Comparison of ENCODE assay signal across 7 cellular contexts in the genomic region with DNA sequence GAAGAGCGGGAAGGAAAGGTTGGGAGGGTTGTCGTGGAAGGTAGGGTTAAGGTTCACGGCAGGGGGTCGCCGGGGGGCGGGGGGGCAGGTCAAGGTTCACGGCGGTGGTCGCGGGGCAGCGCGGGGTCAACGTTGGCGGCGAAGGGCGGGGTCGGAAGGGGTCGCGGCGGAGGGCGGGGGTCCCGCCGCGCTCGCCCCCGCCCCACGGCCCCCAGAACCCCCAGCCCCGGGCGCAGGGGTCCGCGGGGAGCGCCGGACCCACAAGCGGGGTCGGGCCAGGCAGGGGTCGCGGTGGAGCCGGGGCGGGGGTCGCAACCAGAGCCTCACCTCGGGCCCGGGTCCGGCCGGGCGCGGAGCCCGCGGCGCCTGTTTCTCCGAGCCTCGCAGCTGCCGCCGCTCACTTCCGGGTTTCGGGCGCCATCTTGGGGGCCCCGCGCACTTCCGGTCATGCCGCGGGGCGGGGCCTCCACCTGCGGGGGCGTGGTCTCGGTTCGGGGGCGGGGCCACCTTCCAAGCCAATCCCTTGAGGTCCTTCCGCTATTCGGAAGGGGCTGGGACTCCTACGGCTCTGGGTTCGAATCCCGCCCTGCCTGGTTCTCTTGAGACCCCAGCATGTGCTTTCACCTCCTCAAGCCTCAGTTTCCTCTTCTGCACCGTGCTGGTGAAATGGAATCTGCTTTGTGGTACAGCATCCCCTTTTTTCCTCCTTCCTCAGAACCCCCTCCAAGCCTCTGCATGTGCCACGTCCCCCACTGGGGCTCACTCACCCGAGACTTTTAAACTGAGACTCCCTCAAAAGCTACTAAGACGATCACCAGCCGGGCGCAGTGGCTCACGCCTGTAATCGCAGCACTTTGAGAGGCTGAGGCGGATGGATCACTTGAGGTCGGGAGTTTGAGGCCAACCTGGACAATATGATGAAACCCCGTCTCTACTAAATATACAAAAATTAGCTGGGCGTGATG. TPM values are rescaled to one million over a fixed set of nuclear protein-coding genes. Genes with fewer than 3 reads are reported as not detected.
DNase-seq lines count a peak whose midpoint lies in the region; ATAC-seq lines count a peak whose summit lies in the region.

A gene with protein sequence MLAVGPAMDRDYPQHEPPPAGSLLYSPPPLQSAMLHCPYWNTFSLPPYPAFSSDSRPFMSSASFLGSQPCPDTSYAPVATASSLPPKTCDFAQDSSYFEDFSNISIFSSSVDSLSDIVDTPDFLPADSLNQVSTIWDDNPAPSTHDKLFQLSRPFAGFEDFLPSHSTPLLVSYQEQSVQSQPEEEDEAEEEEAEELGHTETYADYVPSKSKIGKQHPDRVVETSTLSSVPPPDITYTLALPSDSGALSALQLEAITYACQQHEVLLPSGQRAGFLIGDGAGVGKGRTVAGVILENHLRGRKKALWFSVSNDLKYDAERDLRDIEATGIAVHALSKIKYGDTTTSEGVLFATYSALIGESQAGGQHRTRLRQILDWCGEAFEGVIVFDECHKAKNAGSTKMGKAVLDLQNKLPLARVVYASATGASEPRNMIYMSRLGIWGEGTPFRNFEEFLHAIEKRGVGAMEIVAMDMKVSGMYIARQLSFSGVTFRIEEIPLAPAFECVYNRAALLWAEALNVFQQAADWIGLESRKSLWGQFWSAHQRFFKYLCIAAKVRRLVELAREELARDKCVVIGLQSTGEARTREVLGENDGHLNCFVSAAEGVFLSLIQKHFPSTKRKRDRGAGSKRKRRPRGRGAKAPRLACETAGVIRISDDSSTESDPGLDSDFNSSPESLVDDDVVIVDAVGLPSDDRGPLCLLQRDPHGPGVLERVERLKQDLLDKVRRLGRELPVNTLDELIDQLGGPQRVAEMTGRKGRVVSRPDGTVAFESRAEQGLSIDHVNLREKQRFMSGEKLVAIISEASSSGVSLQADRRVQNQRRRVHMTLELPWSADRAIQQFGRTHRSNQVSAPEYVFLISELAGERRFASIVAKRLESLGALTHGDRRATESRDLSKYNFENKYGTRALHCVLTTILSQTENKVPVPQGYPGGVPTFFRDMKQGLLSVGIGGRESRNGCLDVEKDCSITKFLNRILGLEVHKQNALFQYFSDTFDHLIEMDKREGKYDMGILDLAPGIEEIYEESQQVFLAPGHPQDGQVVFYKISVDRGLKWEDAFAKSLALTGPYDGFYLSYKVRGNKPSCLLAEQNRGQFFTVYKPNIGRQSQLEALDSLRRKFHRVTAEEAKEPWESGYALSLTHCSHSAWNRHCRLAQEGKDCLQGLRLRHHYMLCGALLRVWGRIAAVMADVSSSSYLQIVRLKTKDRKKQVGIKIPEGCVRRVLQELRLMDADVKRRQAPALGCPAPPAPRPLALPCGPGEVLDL (N-terminal part only) (minus strand): TSS at position 424 of the 965 bp plus-strand sequence. CDS start 19,992 bp downstream, outside the sequence.

- ATAC-seq in GM18511 (IDR thresholded peaks at IDR 0.05; ENCODE audit: unreplicated experiment) (peak; percentile 74), HG03521 (IDR thresholded peaks at IDR 0.05; ENCODE audit: unreplicated experiment) (peak; percentile 77)

- POLR2A ChIA-PET in activated CD8-positive, alpha-beta memory T cell treated with anti-CD3 and anti-CD28 coated beads for 36 hours (lab: Charles Lee) = no interaction called here

- DNase-seq in NOMO-1 (lab: John Stamatoyannopoulos, UW; ENCODE audit: unreplicated experiment in 2 of 2) = peak; percentile 62 to 65
- DNase-seq in effector CD8-positive, alpha-beta T cell (lab: John Stamatoyannopoulos, UW) = peak; percentile 85
- DNase-seq in medulla oblongata (ENCODE audit: extremely low spot score) = peak; percentile 82
- peak; percentile 90 to 97 (median 90) for DNase-seq in stimulated activated CD4-positive, alpha-beta T cell treated with anti-CD3 and anti-CD28 coated beads, TNF-alpha, amount 100 ng/mL, for 48 hours (ENCODE audit: low read depth in 3 of 3)

- CTCF ChIA-PET in activated CD8-positive, alpha-beta memory T cell treated with anti-CD3 and anti-CD28 coated beads for 36 hours (lab: Charles Lee) = no interaction called here

RNA-seq across cellular contexts. Expression of the gene that starts here (rescaled TPM):
- 10 to 100 TPM; 56.6 to 59.0 TPM for total RNA-seq in activated CD8-positive, alpha-beta memory T cell treated with anti-CD3 and anti-CD28 coated beads for 36 hours

Comparison
In these comparisons a context has a peak if more than half of its experiments do, and no peak if none do; other contexts are left out.
1. Peak in every context shown above with its lines: DNase-seq and ATAC-seq.